ENCODE assay signal across 30 cellular contexts in the genomic region with DNA sequence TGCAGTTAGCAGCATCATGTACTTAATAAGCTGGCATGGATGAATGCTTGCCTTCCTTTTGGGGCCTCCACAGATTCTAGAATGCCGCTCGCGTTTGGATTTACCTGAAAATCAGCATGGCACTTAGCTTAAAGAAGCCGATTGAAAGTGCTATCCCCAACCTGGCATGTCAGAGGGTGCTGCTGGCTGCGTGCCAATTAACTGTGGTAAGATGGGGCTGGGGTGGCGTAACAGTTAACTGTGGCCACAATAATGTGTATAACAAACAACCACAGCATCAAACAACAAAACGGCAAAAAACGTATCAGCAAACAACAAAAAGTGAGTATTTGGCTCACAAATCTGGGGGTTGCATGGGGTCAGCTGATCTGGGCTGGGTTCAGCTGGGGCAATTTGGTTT.
"Had no signal": no experiment of that assay in that cellular context is flagged by ENCODE, and none has a peak within 500 bp of the region (broad histone marks: within the 10 kb centered on the region; RNA-seq: fewer than 3 reads in every experiment).

No MANE protein-coding gene starts in this region.

- H3K9me3 Mint-ChIP-seq: activated B cell treated with CpG ODN at 0.5 μM for 24 hours; activated CD8-positive, alpha-beta T cell treated with anti-CD3 and anti-CD28 coated beads for 36 hours; activated naive CD4-positive, alpha-beta T cell treated with anti-CD3 and anti-CD28 coated beads for 36 hours; activated naive CD4-positive, alpha-beta T cell treated with anti-CD3 and anti-CD28 coated beads, Interleukin-2, amount 50 U/mL, for 24 hours; activated naive CD8-positive, alpha-beta T cell treated with anti-CD3 and anti-CD28 coated beads for 36 hours; activated naive CD8-positive, alpha-beta T cell treated with anti-CD3 and anti-CD28 coated beads, Interleukin-2, amount 50 U/mL, for 24 hours; activated T-cell treated with anti-CD3 and anti-CD28 coated beads, Interleukin-2, amount 50 U/mL, for 4 hours; brain; central memory CD8-positive, alpha-beta T cell; endodermal cell; T-helper 2 cell treated with Interferon-gamma antibody and Interleukin-4, amounts not matched to agents 5 μg/mL and 100 μg/mL, for 36 hours had no signal

- H3K36me3 Mint-ChIP-seq: activated naive CD4-positive, alpha-beta T cell treated with anti-CD3 and anti-CD28 coated beads, Interleukin-2, amount 50 U/mL, for 24 hours; activated naive CD8-positive, alpha-beta T cell treated with anti-CD3 and anti-CD28 coated beads for 36 hours; brain had no signal

- H3K9me3 ChIP-seq: adrenal gland had no signal

- H3K27ac Mint-ChIP-seq: activated B cell treated with CpG ODN at 0.5 μM for 24 hours; activated CD8-positive, alpha-beta T cell treated with anti-CD3 and anti-CD28 coated beads for 36 hours; activated naive CD4-positive, alpha-beta T cell treated with anti-CD3 and anti-CD28 coated beads for 36 hours; activated naive CD4-positive, alpha-beta T cell treated with anti-CD3 and anti-CD28 coated beads, Interleukin-2, amount 50 U/mL, for 24 hours; activated naive CD8-positive, alpha-beta T cell treated with anti-CD3 and anti-CD28 coated beads for 36 hours; activated naive CD8-positive, alpha-beta T cell treated with anti-CD3 and anti-CD28 coated beads, Interleukin-2, amount 50 U/mL, for 24 hours; activated T-helper 17 cell treated with anti-CD3 and anti-CD28 coated beads, Interleukin-2, amount 50 U/mL, for 72 hours; dendritic cell treated with granulocyte-macrophage colony-stimulating factor and Interleukin-4, amounts not matched to agents 40 ng/mL and 50 ng/mL, for 4 days; endodermal cell; T-helper 17 cell; T-helper 2 cell treated with Interferon-gamma antibody and Interleukin-4, amounts not matched to agents 5 μg/mL and 100 μg/mL, for 36 hours had no signal

- H3K4me3 ChIP-seq: adrenal gland, coronary artery, dorsolateral prefrontal cortex had no signal

- H3K4me3 Mint-ChIP-seq: activated B cell treated with CpG ODN at 0.5 μM for 24 hours; activated CD8-positive, alpha-beta T cell treated with anti-CD3 and anti-CD28 coated beads for 36 hours; activated naive CD4-positive, alpha-beta T cell treated with anti-CD3 and anti-CD28 coated beads for 36 hours; activated naive CD4-positive, alpha-beta T cell treated with anti-CD3 and anti-CD28 coated beads, Interleukin-2, amount 50 U/mL, for 24 hours; activated naive CD8-positive, alpha-beta T cell treated with anti-CD3 and anti-CD28 coated beads for 36 hours; activated naive CD8-positive, alpha-beta T cell treated with anti-CD3 and anti-CD28 coated beads, Interleukin-2, amount 50 U/mL, for 24 hours; activated T-cell treated with anti-CD3 and anti-CD28 coated beads, Interleukin-2, amount 50 U/mL, for 4 hours; activated T-helper 17 cell treated with anti-CD3 and anti-CD28 coated beads, Interleukin-2, amount 50 U/mL, for 72 hours; brain; central memory CD8-positive, alpha-beta T cell; dendritic cell treated with granulocyte-macrophage colony-stimulating factor and Interleukin-4, amounts not matched to agents 40 ng/mL and 50 ng/mL, for 4 days; endodermal cell; T-helper 17 cell; T-helper 2 cell treated with Interferon-gamma antibody and Interleukin-4, amounts not matched to agents 5 μg/mL and 100 μg/mL, for 36 hours had no signal

- H3K4me1 ChIP-seq: adrenal gland had no signal

- H3K4me1 Mint-ChIP-seq: activated B cell treated with CpG ODN at 0.5 μM for 24 hours; activated naive CD4-positive, alpha-beta T cell treated with anti-CD3 and anti-CD28 coated beads, Interleukin-2, amount 50 U/mL, for 24 hours; activated naive CD8-positive, alpha-beta T cell treated with anti-CD3 and anti-CD28 coated beads for 36 hours; activated naive CD8-positive, alpha-beta T cell treated with anti-CD3 and anti-CD28 coated beads, Interleukin-2, amount 50 U/mL, for 24 hours; activated T-helper 17 cell treated with anti-CD3 and anti-CD28 coated beads, Interleukin-2, amount 50 U/mL, for 72 hours; central memory CD8-positive, alpha-beta T cell; T-helper 17 cell had no signal

- H3K27ac ChIP-seq: adrenal gland, coronary artery, dorsolateral prefrontal cortex, WERI-Rb-1 had no signal

- ATAC-seq: activated CD4-positive, CD25-positive, alpha-beta regulatory T cell treated with anti-CD3 and anti-CD28 coated beads, Interleukin-2, amount 50 U/mL, for 24 hours; activated CD8-positive, alpha-beta T cell treated with anti-CD3 and anti-CD28 coated beads for 36 hours; activated naive CD8-positive, alpha-beta T cell treated with anti-CD3 and anti-CD28 coated beads, Interleukin-2, amount 50 U/mL, for 24 hours; activated T-cell treated with anti-CD3 and anti-CD28 coated beads, Interleukin-2, amount 50 U/mL, for 4 hours; activated T-helper 17 cell treated with anti-CD3 and anti-CD28 coated beads, Interleukin-2, amount 50 U/mL, for 72 hours; esophagus mucosa; T-helper 17 cell had no signal

- DNase-seq: activated B cell treated with CpG ODN at 0.5 μM for 24 hours; activated CD4-positive, alpha-beta T cell treated with anti-CD3 and anti-CD28 coated beads for 48 hours; activated CD4-positive, alpha-beta T cell treated with anti-CD3 and anti-CD28 coated beads, Interleukin-2, amount 50 U/mL, for 1 hour; activated CD4-positive, alpha-beta T cell treated with anti-CD3 and anti-CD28 coated beads, Interleukin-2, amount 50 U/mL, for 48 hours; activated CD8-positive, alpha-beta memory T cell treated with anti-CD3 and anti-CD28 coated beads for 24 hours; activated CD8-positive, alpha-beta T cell treated with anti-CD3 and anti-CD28 coated beads for 36 hours; activated effector memory CD4-positive, alpha-beta T cell treated with anti-CD3 and anti-CD28 coated beads, Interleukin-2, amount 50 U/mL, for 16 hours; activated naive CD4-positive, alpha-beta T cell treated with anti-CD3 and anti-CD28 coated beads for 36 hours; activated naive CD8-positive, alpha-beta T cell treated with anti-CD3 and anti-CD28 coated beads for 36 hours; activated naive CD8-positive, alpha-beta T cell treated with anti-CD3 and anti-CD28 coated beads, Interleukin-2, amount 50 U/mL, for 24 hours; activated T-cell treated with anti-CD3 and anti-CD28 coated beads, Interleukin-2, amount 50 U/mL, for 4 hours; amygdala; aorta; dorsolateral prefrontal cortex; effector memory CD4-positive, alpha-beta T cell; endodermal cell; foreskin fibroblast; T-helper 17 cell; T1000; WERI-Rb-1 had no signal

- H3K36me3 ChIP-seq: adrenal gland, WERI-Rb-1 had no signal

- H3K27me3 Mint-ChIP-seq: activated CD8-positive, alpha-beta T cell treated with anti-CD3 and anti-CD28 coated beads for 36 hours; activated naive CD4-positive, alpha-beta T cell treated with anti-CD3 and anti-CD28 coated beads, Interleukin-2, amount 50 U/mL, for 24 hours; activated naive CD8-positive, alpha-beta T cell treated with anti-CD3 and anti-CD28 coated beads for 36 hours; activated naive CD8-positive, alpha-beta T cell treated with anti-CD3 and anti-CD28 coated beads, Interleukin-2, amount 50 U/mL, for 24 hours; central memory CD8-positive, alpha-beta T cell; dendritic cell treated with granulocyte-macrophage colony-stimulating factor and Interleukin-4, amounts not matched to agents 40 ng/mL and 50 ng/mL, for 4 days; T-helper 17 cell had no signal
